Comparison of ENCODE assay signal across 13 cellular contexts in the genomic region with DNA sequence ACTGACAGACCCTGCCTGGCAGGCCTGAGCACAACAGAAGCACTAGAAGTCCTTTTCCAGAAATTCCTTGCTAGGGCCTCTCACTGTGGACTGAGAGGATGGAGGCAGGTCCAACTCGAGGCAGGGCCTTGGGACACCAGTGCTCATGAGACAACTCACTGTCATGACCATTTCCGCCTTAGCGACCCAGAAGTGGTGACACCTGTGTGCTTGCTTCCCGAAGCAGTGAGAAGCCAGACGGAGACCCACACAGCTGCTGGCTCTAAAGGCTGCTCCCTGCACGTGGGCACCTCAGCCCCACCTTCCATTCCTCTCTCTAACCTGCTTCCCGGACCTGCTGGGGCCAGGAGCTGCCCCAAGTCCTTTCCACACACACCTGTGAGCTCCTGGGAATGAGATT. TPM values are rescaled to one million over a fixed set of nuclear protein-coding genes. Genes with fewer than 3 reads are reported as not detected.
DNase-seq lines count a peak whose midpoint lies in the region; ATAC-seq and TF ChIP-seq lines count a peak whose summit lies in the region.
"Had no signal": no experiment of that assay in that cellular context is flagged by ENCODE, and none has a peak within 500 bp of the region (broad histone marks: within the 10 kb centered on the region; RNA-seq: fewer than 3 reads in every experiment).

No MANE protein-coding gene starts in this region.

- H3K4me1 Mint-ChIP-seq in endodermal cell (peaks cover 12% of the 10 kb centered on the region), chondrocyte (ENCODE audit: low read depth) (peaks cover 8% of the 10 kb centered on the region)
- H3K4me1 Mint-ChIP-seq in activated CD4-positive, alpha-beta T cell treated with anti-CD3 and anti-CD28 coated beads, Interleukin-2, amount 10 ng/mL, durations not matched to agents 24 days and 14 days: peaks cover 17% of the 10 kb centered on the region

- H3K36me3 Mint-ChIP-seq in endodermal cell (ENCODE audit: low read depth) (no peaks in the 10 kb centered on the region), chondrocyte (ENCODE audit: low read depth) (peaks cover 1% of the 10 kb centered on the region)
- H3K36me3 Mint-ChIP-seq in activated CD4-positive, alpha-beta T cell treated with anti-CD3 and anti-CD28 coated beads, Interleukin-2, amount 10 ng/mL, durations not matched to agents 24 days and 14 days (ENCODE audit: low read depth): no peaks in the 10 kb centered on the region

- no peaks in the 10 kb centered on the region for H3K27me3 ChIP-seq in BLaER1
- no peaks in the 10 kb centered on the region for H3K27me3 ChIP-seq in endodermal cell (ENCODE audit: control insufficient read depth, insufficient read depth, low read length, poor library complexity, severe bottlenecking)
- peaks cover 5% of the 10 kb centered on the region for H3K27me3 ChIP-seq in brain microvascular endothelial cell (replicated peaks)

- in situ Hi-C loops in brain microvascular endothelial cell (cut with HindIII; ENCODE audit: low pct_ligation_motif_present, low sequenced_read_pairs): no loop called here

- H3K36me3 ChIP-seq in BLaER1: no peaks in the 10 kb centered on the region
- H3K36me3 ChIP-seq in endodermal cell (ENCODE audit: control insufficient read depth, insufficient read depth, low read length): no peaks in the 10 kb centered on the region
- H3K36me3 ChIP-seq in brain microvascular endothelial cell (replicated peaks): no peaks in the 10 kb centered on the region

- H3K27ac ChIP-seq in BLaER1 (peak overlapping the region; percentile 75), endodermal cell (ENCODE audit: low read depth, low read length) (no peak overlapping the region), brain microvascular endothelial cell (no peak overlapping the region)

- H4K20me1 ChIP-seq in BLaER1: no peaks in the 10 kb centered on the region

- ATAC-seq in GM19023 (IDR thresholded peaks at IDR 0.05; ENCODE audit: unreplicated experiment): peak; percentile 13
- ATAC-seq: left ventricle myocardium superior had no signal

- H3K4me2 ChIP-seq in BLaER1: peak overlapping the region; percentile 83

- no peaks in the 10 kb centered on the region for H3K9me3 ChIP-seq in BLaER1
- no peaks in the 10 kb centered on the region for H3K9me3 ChIP-seq in endodermal cell (ENCODE audit: control insufficient read depth, low read length)

- H3K9ac ChIP-seq in BLaER1: peak overlapping the region; percentile 72
- no peak overlapping the region for H3K9ac ChIP-seq in endodermal cell (ENCODE audit: extremely low read depth, low read length, poor library complexity, severe bottlenecking)

- H3K4me3 Mint-ChIP-seq in endodermal cell: no peak overlapping the region
- H3K4me3 Mint-ChIP-seq in chondrocyte (ENCODE audit: unreplicated experiment): no peak overlapping the region
- H3K4me3 Mint-ChIP-seq in activated CD4-positive, alpha-beta T cell treated with anti-CD3 and anti-CD28 coated beads, Interleukin-2, amount 10 ng/mL, durations not matched to agents 24 days and 14 days: no peak overlapping the region

- H3K4me3 ChIP-seq in BLaER1: no peak overlapping the region
- no peak overlapping the region for H3K4me3 ChIP-seq in endodermal cell (ENCODE audit: low read length)
- no peak overlapping the region for H3K4me3 ChIP-seq in brain microvascular endothelial cell (ENCODE audit: low read depth, low read length)

- TF ChIP-seq CTCF in endodermal cell (conservative IDR thresholded peaks at IDR 0.05): no peak
- TF ChIP-seq CTCF in brain microvascular endothelial cell (IDR thresholded peaks at IDR 0.05; ENCODE audit: low read depth, low read length, missing control alignments): no peak
- TF ChIP-seq CTCF in chondrocyte (IDR thresholded peaks at IDR 0.05): no peak

- H3K9me3 Mint-ChIP-seq in endodermal cell: no peaks in the 10 kb centered on the region
- no peaks in the 10 kb centered on the region for H3K9me3 Mint-ChIP-seq in chondrocyte (ENCODE audit: low read depth)
- no peaks in the 10 kb centered on the region for H3K9me3 Mint-ChIP-seq in activated CD4-positive, alpha-beta T cell treated with anti-CD3 and anti-CD28 coated beads, Interleukin-2, amount 10 ng/mL, durations not matched to agents 24 days and 14 days

- peak; percentile 54 for DNase-seq in NCI-H2029 treated with DMSO at 0.1 percent for 48 hours (lab: John Stamatoyannopoulos, UW)
- DNase-seq in endodermal cell: peak; percentile 65
- no peak for DNase-seq in brain microvascular endothelial cell
- no peak for DNase-seq in activated gamma-delta T cell treated with Interleukin-2 at 50 U/mL for 16 hours
- DNase-seq in chondrocyte (ENCODE audit: low spot score): no peak
- DNase-seq in activated CD4-positive, alpha-beta T cell treated with anti-CD3 and anti-CD28 coated beads, Interleukin-2, amount 10 ng/mL, durations not matched to agents 24 days and 14 days: no peak
- DNase-seq: activated T-cell treated with anti-CD3 and anti-CD28 coated beads for 4 hours; AML-193; effector memory CD4-positive, alpha-beta T cell; GDM1; left ventricle myocardium superior had no signal

- WGBS in endodermal cell (ENCODE audit: insufficient coverage in 1 of 2, insufficient read length in 1 of 2), 2 experiments: 73 to 84% methylated on average over 3 to 7 of the region's 7 CpGs

- H3K27ac Mint-ChIP-seq in endodermal cell (no peak overlapping the region), chondrocyte (ENCODE audit: unreplicated experiment) (no peak overlapping the region)
- no peak overlapping the region for H3K27ac Mint-ChIP-seq in activated CD4-positive, alpha-beta T cell treated with anti-CD3 and anti-CD28 coated beads, Interleukin-2, amount 10 ng/mL, durations not matched to agents 24 days and 14 days

- peaks cover 74% of the 10 kb centered on the region for H3K4me1 ChIP-seq in BLaER1
- H3K4me1 ChIP-seq in endodermal cell (ENCODE audit: control insufficient read depth, insufficient read depth, low read length): no peaks in the 10 kb centered on the region

- H3K27me3 Mint-ChIP-seq in endodermal cell (ENCODE audit: insufficient read depth): peaks cover 19% of the 10 kb centered on the region
- H3K27me3 Mint-ChIP-seq in chondrocyte (ENCODE audit: low read depth): peaks cover 23% of the 10 kb centered on the region
- H3K27me3 Mint-ChIP-seq in activated CD4-positive, alpha-beta T cell treated with anti-CD3 and anti-CD28 coated beads, Interleukin-2, amount 10 ng/mL, durations not matched to agents 24 days and 14 days: no peaks in the 10 kb centered on the region

- intact Hi-C loops in activated CD4-positive, alpha-beta T cell treated with anti-CD3 and anti-CD28 coated beads, Interleukin-2, amount 10 ng/mL, durations not matched to agents 24 days and 14 days (cut with micrococcal nuclease): no loop called here

RNA-seq across cellular contexts. Expression of a gene that starts 33.0 kb away (rescaled TPM):
- total RNA-seq in endodermal cell (10 to 100 TPM in 1 of 2 donors, 1 to 10 TPM in 1; 7.6 to 10.2 TPM), chondrocyte (2.7 to 5.2 TPM (median 3.2 TPM) in 3 replicates)
- 5.3 TPM for polyA plus RNA-seq in endodermal cell (2013, experiment 1 of 2)
- polyA plus RNA-seq in endodermal cell (2013, experiment 2 of 2): 4.8 TPM
- 19.5 and 20.0 TPM in 2 replicates for total RNA-seq in activated CD4-positive, alpha-beta T cell treated with anti-CD3 and anti-CD28 coated beads, Interleukin-2, amount 10 ng/mL, durations not matched to agents 24 days and 14 days

Comparison
In these comparisons a context has a peak if more than half of its experiments do, and no peak if none do; other contexts are left out.
1. DNase-seq: peak in NCI-H2029 treated with DMSO at 0.1 percent for 48 hours (single experiment) and endodermal cell (single experiment); none in brain microvascular endothelial cell (single experiment), activated gamma-delta T cell treated with Interleukin-2 at 50 U/mL for 16 hours (single experiment), chondrocyte (single experiment) and activated CD4-positive, alpha-beta T cell treated with anti-CD3 and anti-CD28 coated beads, Interleukin-2, amount 10 ng/mL, durations not matched to agents 24 days and 14 days (single experiment).